In the genomic region with DNA sequence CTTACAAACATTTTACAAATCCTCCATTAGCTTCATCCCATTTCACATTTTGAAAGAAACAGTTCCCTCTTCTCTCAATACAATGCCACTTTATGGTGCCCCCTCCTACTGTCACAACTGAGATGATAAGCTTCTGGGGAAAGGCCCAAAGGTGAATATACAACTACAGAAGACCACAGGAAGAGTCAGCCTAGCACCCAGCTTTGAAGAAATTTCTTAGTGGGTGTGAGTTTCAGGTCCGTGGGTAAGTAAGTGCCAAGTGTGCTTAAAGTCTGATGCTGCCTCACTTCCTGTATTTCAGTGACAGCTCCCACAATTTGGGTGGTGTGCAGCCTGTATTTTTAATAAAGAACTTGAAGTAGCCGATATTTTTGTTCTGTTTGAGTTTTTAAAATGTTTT, we compare ENCODE assay signal across 1 cellular context.
TF ChIP-seq lines count a peak whose summit lies in the region.

No MANE protein-coding gene starts in this region.

TF ChIP-seq in IMR-90, 13 proteins besides CTCF, POLR2A, EP300 and RAD21 (continued from another document):
- TF ChIP-seq RFX5 (IDR thresholded peaks at IDR 0.05; ENCODE audit: low read depth, low read length), result no peak
- TF ChIP-seq BHLHE40 (IDR thresholded peaks at IDR 0.05; ENCODE audit: low read depth, low read length), result no peak
- TF ChIP-seq NFE2L2 (IDR thresholded peaks at IDR 0.05; ENCODE audit: low read depth, low read length), result no peak
- TF ChIP-seq, protein P1, sequence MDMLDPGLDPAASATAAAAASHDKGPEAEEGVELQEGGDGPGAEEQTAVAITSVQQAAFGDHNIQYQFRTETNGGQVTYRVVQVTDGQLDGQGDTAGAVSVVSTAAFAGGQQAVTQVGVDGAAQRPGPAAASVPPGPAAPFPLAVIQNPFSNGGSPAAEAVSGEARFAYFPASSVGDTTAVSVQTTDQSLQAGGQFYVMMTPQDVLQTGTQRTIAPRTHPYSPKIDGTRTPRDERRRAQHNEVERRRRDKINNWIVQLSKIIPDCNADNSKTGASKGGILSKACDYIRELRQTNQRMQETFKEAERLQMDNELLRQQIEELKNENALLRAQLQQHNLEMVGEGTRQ (IDR thresholded peaks at IDR 0.05; ENCODE audit: low read depth, low read length), result no peak
- TF ChIP-seq CHD1 (IDR thresholded peaks at IDR 0.05; ENCODE audit: low read depth, low read length), result no peak
- TF ChIP-seq RCOR1 (IDR thresholded peaks at IDR 0.05; ENCODE audit: insufficient replicate concordance, low read length), result no peak
